Comparison of ENCODE assay signal across 8 cellular contexts in the genomic region with DNA sequence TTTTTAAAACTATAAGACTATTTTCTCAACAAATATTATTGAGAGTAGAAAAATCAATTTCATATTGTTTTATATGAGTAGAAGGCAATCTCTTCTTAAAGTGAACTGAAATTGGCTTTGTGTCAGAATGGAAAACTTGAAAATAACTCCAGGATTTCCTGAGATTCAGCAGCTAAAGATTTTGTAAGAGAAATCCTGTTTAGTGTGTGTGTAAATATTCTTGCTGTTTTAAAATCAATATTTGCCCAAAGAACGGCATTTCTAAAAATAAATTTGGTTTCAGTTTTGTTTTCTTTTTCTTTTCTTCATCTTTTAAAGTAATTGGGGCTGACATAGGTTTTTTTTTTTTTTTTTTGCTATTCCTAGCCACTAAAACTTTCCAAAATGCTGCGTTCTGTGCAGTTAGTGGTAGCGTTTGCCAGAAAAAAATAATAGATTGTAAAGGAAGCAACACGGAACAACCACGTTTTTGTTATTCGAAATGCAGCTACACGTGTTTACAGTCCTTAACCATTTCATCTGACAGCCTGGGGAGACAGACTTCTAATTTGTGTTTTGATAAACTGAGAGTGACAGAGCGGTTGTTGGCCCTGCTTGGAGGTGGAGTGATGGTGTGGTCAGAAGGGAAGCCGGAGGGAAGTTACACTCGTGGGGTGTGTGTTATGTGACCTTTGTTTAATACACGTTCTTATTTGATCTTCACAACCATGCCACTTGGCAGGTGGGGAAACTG. TPM values are rescaled to one million over a fixed set of nuclear protein-coding genes. Genes with fewer than 3 reads are reported as not detected.
DNase-seq lines count a peak whose midpoint lies in the region; ATAC-seq, FAIRE-seq and TF ChIP-seq lines count a peak whose summit lies in the region.

No MANE protein-coding gene starts in this region.

- ATAC-seq in CD4-positive, alpha-beta T cell (ENCODE audit: poor library complexity), result peak; percentile 43
- ATAC-seq in GM21515 (IDR thresholded peaks at IDR 0.05; ENCODE audit: unreplicated experiment), result peak; percentile 15

- peak overlapping the region; percentile 98 for H3K4me2 ChIP-seq in MM.1S (ENCODE audit: low read depth, low read length)

- intact Hi-C loops in CD4-positive, alpha-beta T cell (cut with DNase I, micrococcal nuclease), result loop anchor here in 1 of 2 experiments (5.0 kb wide), 1 partner anchor 68 kb away; no protein-coding TSS in a partner anchor

- no peaks in the 10 kb centered on the region for H3K9me3 Mint-ChIP-seq in CD4-positive, alpha-beta T cell

- FAIRE-seq in small intestine (lab: Jason Lieb, UNC), result peak; percentile 77

- H3K4me1 Mint-ChIP-seq in CD4-positive, alpha-beta T cell (ENCODE audit: low read depth), result peaks cover 48% of the 10 kb centered on the region

- H3K9me3 ChIP-seq in CD4-positive, alpha-beta T cell (ENCODE audit: control insufficient read depth, low read length), result no peaks in the 10 kb centered on the region
- H3K9me3 ChIP-seq in MM.1S (replicated peaks; ENCODE audit: insufficient read depth, low read length) (no peaks in the 10 kb centered on the region), small intestine (ENCODE audit: control insufficient read depth, low read depth) (no peaks in the 10 kb centered on the region)
- no peaks in the 10 kb centered on the region for H3K9me3 ChIP-seq in effector memory CD4-positive, alpha-beta T cell (ENCODE audit: control insufficient read depth, low read length)

- H3K36me3 ChIP-seq in MM.1S (replicated peaks; ENCODE audit: insufficient read depth, low read length) (no peaks in the 10 kb centered on the region), small intestine (ENCODE audit: control insufficient read depth in 2 of 2, insufficient read depth in 2 of 2, low read length in 2 of 2) (no peaks in the 10 kb centered on the region)
- H3K36me3 ChIP-seq in effector memory CD4-positive, alpha-beta T cell (ENCODE audit: control insufficient read depth, insufficient read depth, low read length), result no peaks in the 10 kb centered on the region

- H3K9ac ChIP-seq in MM.1S (ENCODE audit: low read length), result peak overlapping the region; percentile 90

- peaks cover 31% of the 10 kb centered on the region for H3F3A ChIP-seq in MM.1S (ENCODE audit: insufficient read depth, low read length)

- H3K27me3 Mint-ChIP-seq in CD4-positive, alpha-beta T cell, result no peaks in the 10 kb centered on the region

- WGBS in small intestine, 3 donors, result 4 to 6% (median 5%) methylated on average over 11 of the region's 11 CpGs

- H3K4me1 ChIP-seq in MM.1S (ENCODE audit: low read length) (peaks cover 47% of the 10 kb centered on the region), small intestine (ENCODE audit: control insufficient read depth in 2 of 2, insufficient read depth in 1 of 2, low read depth in 1 of 2, low read length in 1 of 2) (peaks cover 15 to 19% of the 10 kb centered on the region in 2 donors)
- H3K4me1 ChIP-seq in effector memory CD4-positive, alpha-beta T cell (ENCODE audit: control insufficient read depth, insufficient read depth, low read length, poor library complexity, severe bottlenecking), result peaks cover 15% of the 10 kb centered on the region

- H3K27me3 ChIP-seq in CD4-positive, alpha-beta T cell (ENCODE audit: control insufficient read depth, insufficient read depth, low read length), result no peaks in the 10 kb centered on the region
- H3K27me3 ChIP-seq in MM.1S (replicated peaks; ENCODE audit: insufficient read depth, low read length) (no peaks in the 10 kb centered on the region), small intestine (ENCODE audit: control insufficient read depth in 2 of 2, insufficient read depth in 2 of 2, low read length in 2 of 2) (no peaks in the 10 kb centered on the region)
- H3K27me3 ChIP-seq in effector memory CD4-positive, alpha-beta T cell (replicated peaks; ENCODE audit: control insufficient read depth, insufficient read depth, low read length, poor library complexity, severe bottlenecking), result no peaks in the 10 kb centered on the region

- peak overlapping the region; percentile 43 for H3K27ac ChIP-seq in CD4-positive, alpha-beta T cell (ENCODE audit: low read depth, low read length)
- H3K27ac ChIP-seq in MM.1S (ENCODE audit: low read length) (peak overlapping the region; percentile 100), small intestine (ENCODE audit: low read depth in 1 of 2, low read length in 1 of 2) (peak overlapping the region; percentile 7 to 87)
- H3K27ac ChIP-seq in effector memory CD4-positive, alpha-beta T cell (ENCODE audit: insufficient read depth, low read length, poor library complexity, severe bottlenecking), result peak overlapping the region; percentile 29

- CTCF ChIA-PET in CD4-positive, alpha-beta T cell (lab: Charles Lee), result no interaction called here

- POLR2A ChIA-PET in CD4-positive, alpha-beta T cell (lab: Charles Lee), result interaction anchor here (0.6 to 3.2 kb wide), 3 partner anchors 22 to 386 kb away, joined by 3 to 18 read pairs (median 4); a partner anchor contains a TSS

- TF ChIP-seq CTCF in CD4-positive, alpha-beta T cell (IDR thresholded peaks at IDR 0.05), result no peak
- no peak for TF ChIP-seq CTCF in MM.1S (IDR thresholded peaks at IDR 0.05; ENCODE audit: low read length)

- H3K4me3 Mint-ChIP-seq in CD4-positive, alpha-beta T cell, result peak overlapping the region; percentile 86

- H3K36me3 Mint-ChIP-seq in CD4-positive, alpha-beta T cell (ENCODE audit: low read depth), result no peaks in the 10 kb centered on the region

- peak overlapping the region; percentile 66 for H3K27ac Mint-ChIP-seq in CD4-positive, alpha-beta T cell

- no peak for DNase-seq in CD4-positive, alpha-beta T cell
- DNase-seq in MM.1S (peak; percentile 69), small intestine (peak; percentile 37), inferior parietal cortex (ENCODE audit: extremely low spot score) (no peak), HCEC 1CT (no peak)
- no peak for DNase-seq in effector memory CD4-positive, alpha-beta T cell
- DNase-seq in stimulated activated CD4-positive, alpha-beta T cell treated with anti-CD3 and anti-CD28 coated beads, Interleukin-1b, Interleukin-23, amount 100 ng/mL, for 48 hours, result no peak

- H4K20me1 ChIP-seq in MM.1S (ENCODE audit: insufficient read depth, low read length), result no peaks in the 10 kb centered on the region

- H3K9me2 ChIP-seq in MM.1S (replicated peaks; ENCODE audit: insufficient read depth, low read length), result no peaks in the 10 kb centered on the region

- peak overlapping the region; percentile 38 for H2AFZ ChIP-seq in MM.1S (ENCODE audit: low read length)

- H3K4me3 ChIP-seq in MM.1S (ENCODE audit: low read length), result peak overlapping the region; percentile 67
- peak overlapping the region; percentile 61 for H3K4me3 ChIP-seq in effector memory CD4-positive, alpha-beta T cell (ENCODE audit: insufficient read depth, low read depth, low read length, poor library complexity, severe bottlenecking)
- H3K4me3 ChIP-seq in small intestine (ENCODE audit: low read depth in 1 of 2, low read length in 2 of 2), result peak overlapping the region in 1 of 2 donors; percentile 23

- no peaks in the 10 kb centered on the region for H3K79me2 ChIP-seq in MM.1S (ENCODE audit: low read length)

RNA-seq across cellular contexts. Expression of a gene that starts 21.6 kb away (rescaled TPM):
- 1 to 10 TPM in 1 of 2 experiments, under 1 TPM in 1; 0.89 to 1.1 TPM for total RNA-seq in CD4-positive, alpha-beta T cell
- 100 to 1,000 TPM in 1 of 3 donors, 10 to 100 TPM in 2; 57.1 to 123 (median 86.7) TPM for polyA plus RNA-seq in small intestine

Comparison
In these comparisons a context has a peak if more than half of its experiments do, and no peak if none do; other contexts are left out.
1. DNase-seq: peak in MM.1S (single experiment) and small intestine (single experiment); none in CD4-positive, alpha-beta T cell (0 of 10), effector memory CD4-positive, alpha-beta T cell (0 of 3), inferior parietal cortex (single experiment), stimulated activated CD4-positive, alpha-beta T cell treated with anti-CD3 and anti-CD28 coated beads, Interleukin-1b, Interleukin-23, amount 100 ng/mL, for 48 hours (single experiment) and HCEC 1CT (single experiment).
2. H3K27ac ChIP-seq: peak in every context shown above with its lines; median percentile 100 in MM.1S; 47 in small intestine; 43 in CD4-positive, alpha-beta T cell; 29 in effector memory CD4-positive, alpha-beta T cell.